ENCODE assay signal across 20 cellular contexts in genomic region chr16:56349086-56349415, GRCh38.
DNase-seq lines count a peak whose midpoint lies in the region; ATAC-seq, FAIRE-seq and TF ChIP-seq lines count a peak whose summit lies in the region.
"Had no signal": no experiment of that assay in that cellular context is flagged by ENCODE, and none has a peak within 500 bp of the region (broad histone marks: within the 10 kb centered on the region; RNA-seq: fewer than 3 reads in every experiment).

No MANE protein-coding gene starts in this region.

- intact Hi-C loops in right cardiac atrium (cut with DNase I) (no loop called here), Right ventricle myocardium superior (cut with DNase I) (no loop called here), HepG2 (cut with micrococcal nuclease; ENCODE audit: unreplicated experiment) (no loop called here)

- no peaks in the 10 kb centered on the region for H3K36me3 Mint-ChIP-seq in WTC11

- H3K27ac Mint-ChIP-seq in WTC11 = no peak overlapping the region

- in situ Hi-C loops in HepG2 (cut with HindIII; ENCODE audit: extremely low pct_ligation_motif_present, low pct_unique_long_range_greater_than_20kb) = no loop called here

- ATAC-seq in right cardiac atrium = no peak
- no peak for ATAC-seq in Right ventricle myocardium superior (ENCODE audit: poor library complexity)
- peak; percentile 51 for ATAC-seq in HepG2
- ATAC-seq in WTC11 = no peak
- no peak for ATAC-seq in HG03571 (IDR thresholded peaks at IDR 0.05; ENCODE audit: unreplicated experiment)
- no peak for ATAC-seq in GM18505 (IDR thresholded peaks at IDR 0.05; ENCODE audit: unreplicated experiment)

- H3K9me3 Mint-ChIP-seq in WTC11 = no peaks in the 10 kb centered on the region

- H3K27me3 ChIP-seq in right cardiac atrium (ENCODE audit: control insufficient read depth, insufficient read depth) (no peaks in the 10 kb centered on the region), HepG2 (ENCODE audit: control insufficient read depth in 1 of 2, insufficient read depth in 2 of 2, low read length in 2 of 2) (peaks cover 7 to 40% of the 10 kb centered on the region in 2 experiments)
- H3K27me3 ChIP-seq: SJSA1 had no signal

- H3K27ac ChIP-seq in right cardiac atrium (ENCODE audit: low read length) (no peak overlapping the region), caudate nucleus (ENCODE audit: low read depth, low read length) (peak overlapping the region; percentile 21), HepG2 (ENCODE audit: extremely low read length, insufficient read depth, low read length) (no peak overlapping the region)
- H3K27ac ChIP-seq: RWPE1, SJSA1 had no signal

- BruUV-seq in HepG2 (replicated peaks; lab: Mats Ljungman, UMichigan) = no TSS peak

- no peak for TF ChIP-seq RAD21 in HepG2 (CRISPR knock-in tag; IDR thresholded peaks at IDR 0.05)

- H3K9me3 ChIP-seq in right cardiac atrium (ENCODE audit: control insufficient read depth, low read length) (no peaks in the 10 kb centered on the region), HepG2 (ENCODE audit: low read length) (no peaks in the 10 kb centered on the region)
- H3K9me3 ChIP-seq: SJSA1 had no signal

- H3K4me1 ChIP-seq in right cardiac atrium (ENCODE audit: control insufficient read depth, insufficient read depth, low read length) = no peaks in the 10 kb centered on the region
- H3K4me1 ChIP-seq in HepG2 (ENCODE audit: insufficient read depth, low read length) = peaks cover 22% of the 10 kb centered on the region

- CTCF ChIA-PET in HepG2 (lab: Yijun Ruan, JAX; ENCODE audit: low intra/inter-chr PET ratio, low total read pairs) = no interaction called here
- CTCF ChIA-PET in WTC11 (lab: Charles Lee) = interaction anchor here (0.8 to 1.9 kb wide), 4 partner anchors 31 to 428 kb away, joined by 3 to 4 read pairs (median 4); no protein-coding TSS in a partner anchor

- TF ChIP-seq CTCF in HepG2 (CRISPR knock-in tag; IDR thresholded peaks at IDR 0.05) (no peak), WTC11 (IDR thresholded peaks at IDR 0.05) (no peak)

- no peak overlapping the region for H3K9ac ChIP-seq in HepG2 (ENCODE audit: insufficient read depth, low read depth, low read length)

- H3K4me3 Mint-ChIP-seq in WTC11 = no peak overlapping the region

- no peaks in the 10 kb centered on the region for H3K4me1 Mint-ChIP-seq in WTC11

- 87% methylated on average over 2 of the region's 2 CpGs for WGBS in right cardiac atrium
- WGBS in HepG2 (ENCODE audit: low lambda C conversion rate) = 60% methylated on average over 2 of the region's 2 CpGs

- DNase-seq in right cardiac atrium = peak in 2 of 3 donors; percentile 2 to 12
- DNase-seq in Right ventricle myocardium superior = no peak
- DNase-seq in caudate nucleus (lab: John Stamatoyannopoulos, UW) = no peak
- DNase-seq in HepG2 (ENCODE audit: low spot score) = no peak
- no peak for DNase-seq in WTC11 (ENCODE audit: low spot score)
- DNase-seq in activated naive CD4-positive, alpha-beta T cell (lab: John Stamatoyannopoulos, UW) = no peak
- DNase-seq: C1 segment of cervical spinal cord, DND-41, H7, NCI-H1048, NCI-H146, NCI-H2081, NCI-H748 treated with DMSO at 0.1 percent for 48 hours had no signal

- no peak overlapping the region for H2AFZ ChIP-seq in HepG2 (ENCODE audit: low read length)

- H3K4me2 ChIP-seq in HepG2 (ENCODE audit: low read depth, low read length) = no peak overlapping the region

- FAIRE-seq in HepG2 (lab: Jason Lieb, UNC) = no peak
- FAIRE-seq: A204.1, G401.6, GM12892 had no signal

- POLR2A ChIA-PET in HepG2 (lab: Yijun Ruan, JAX) = interaction anchor here (1.1 kb wide), 1 partner anchor 102 kb away, joined by 3 read pairs; the partner anchor contains the start of genes NUDT21 and OGFOD1
- POLR2A ChIA-PET in WTC11 (lab: Charles Lee) = no interaction called here

- no peaks in the 10 kb centered on the region for H3K36me3 ChIP-seq in HepG2 (replicated peaks in 1 of 2; ENCODE audit: control insufficient read depth in 1 of 2, insufficient read depth in 2 of 2, low read length in 2 of 2)
- H3K36me3 ChIP-seq: SJSA1 had no signal

- H3K4me3 ChIP-seq in right cardiac atrium (ENCODE audit: low read length) (no peak overlapping the region), HepG2 (replicated peaks in 1 of 3; ENCODE audit: insufficient read depth in 1 of 3, low read depth in 2 of 3, low read length in 3 of 3) (no peak overlapping the region)
- H3K4me3 ChIP-seq: SJSA1 had no signal

- H3K79me2 ChIP-seq in HepG2 (ENCODE audit: insufficient read depth, low read length) = no peaks in the 10 kb centered on the region

- TF ChIP-seq POLR2A in HepG2 (IDR thresholded peaks at IDR 0.05; ENCODE audit: insufficient read depth in 1 of 2, low read depth in 2 of 2, low read length in 2 of 2) (no peak), GM18505 (IDR thresholded peaks at IDR 0.05; ENCODE audit: borderline replicate concordance, extremely low read depth, insufficient read depth, insufficient read length) (no peak)

- no peaks in the 10 kb centered on the region for H4K20me1 ChIP-seq in HepG2 (ENCODE audit: insufficient read depth, low read length)

- no peak for TF ChIP-seq EP300 in HepG2 (IDR thresholded peaks at IDR 0.05; ENCODE audit: low read depth in 2 of 2, low read length in 2 of 2)
- no peak for TF ChIP-seq EP300 in HepG2 (CRISPR knock-in tag; IDR thresholded peaks at IDR 0.05; ENCODE audit: borderline replicate concordance)

- H3K27me3 Mint-ChIP-seq in WTC11 (ENCODE audit: low read depth) = no peaks in the 10 kb centered on the region

TF ChIP-seq in HepG2, 621 proteins besides CTCF, POLR2A, EP300 and RAD21 (continues in another document):
- TF ChIP-seq ZNF441 (CRISPR knock-in tag; IDR thresholded peaks at IDR 0.05; ENCODE audit: borderline replicate concordance) (no peak), ZEB1 (IDR thresholded peaks at IDR 0.05; ENCODE audit: insufficient replicate concordance, low read depth) (no peak), ZNF143 (CRISPR knock-in tag; IDR thresholded peaks at IDR 0.05) (no peak)
- TF ChIP-seq, protein P1, sequence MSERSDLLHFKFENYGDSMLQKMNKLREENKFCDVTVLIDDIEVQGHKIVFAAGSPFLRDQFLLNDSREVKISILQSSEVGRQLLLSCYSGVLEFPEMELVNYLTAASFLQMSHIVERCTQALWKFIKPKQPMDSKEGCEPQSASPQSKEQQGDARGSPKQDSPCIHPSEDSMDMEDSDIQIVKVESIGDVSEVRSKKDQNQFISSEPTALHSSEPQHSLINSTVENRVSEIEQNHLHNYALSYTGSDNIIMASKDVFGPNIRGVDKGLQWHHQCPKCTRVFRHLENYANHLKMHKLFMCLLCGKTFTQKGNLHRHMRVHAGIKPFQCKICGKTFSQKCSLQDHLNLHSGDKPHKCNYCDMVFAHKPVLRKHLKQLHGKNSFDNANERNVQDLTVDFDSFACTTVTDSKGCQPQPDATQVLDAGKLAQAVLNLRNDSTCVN (CRISPR knock-in tag; IDR thresholded peaks at IDR 0.05; ENCODE audit: borderline replicate concordance) = no peak

TF ChIP-seq in WTC11, 78 proteins besides CTCF, POLR2A, EP300 and RAD21 (continues in another document):
- TF ChIP-seq, protein P2, sequence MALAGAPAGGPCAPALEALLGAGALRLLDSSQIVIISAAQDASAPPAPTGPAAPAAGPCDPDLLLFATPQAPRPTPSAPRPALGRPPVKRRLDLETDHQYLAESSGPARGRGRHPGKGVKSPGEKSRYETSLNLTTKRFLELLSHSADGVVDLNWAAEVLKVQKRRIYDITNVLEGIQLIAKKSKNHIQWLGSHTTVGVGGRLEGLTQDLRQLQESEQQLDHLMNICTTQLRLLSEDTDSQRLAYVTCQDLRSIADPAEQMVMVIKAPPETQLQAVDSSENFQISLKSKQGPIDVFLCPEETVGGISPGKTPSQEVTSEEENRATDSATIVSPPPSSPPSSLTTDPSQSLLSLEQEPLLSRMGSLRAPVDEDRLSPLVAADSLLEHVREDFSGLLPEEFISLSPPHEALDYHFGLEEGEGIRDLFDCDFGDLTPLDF (CRISPR knock-in tag; IDR thresholded peaks at IDR 0.05) = no peak
- no peak for TF ChIP-seq ARID4B (CRISPR knock-in tag; IDR thresholded peaks at IDR 0.05; ENCODE audit: borderline replicate concordance)
- no peak for TF ChIP-seq ZNF219 (CRISPR knock-in tag; IDR thresholded peaks at IDR 0.05; ENCODE audit: borderline replicate concordance)
- TF ChIP-seq MYBL2 (CRISPR knock-in tag; IDR thresholded peaks at IDR 0.05) = no peak

Comparison
In these comparisons a context has a peak if more than half of its experiments do, and no peak if none do; other contexts are left out.
1. DNase-seq: peak in right cardiac atrium (2 of 3); none in Right ventricle myocardium superior (single experiment), caudate nucleus (0 of 61), HepG2 (single experiment), WTC11 (single experiment) and activated naive CD4-positive, alpha-beta T cell (0 of 4).